ENCODE assay signal across 23 cellular contexts in genomic region chr5:98053170-98053569, GRCh38.
DNase-seq lines count a peak whose midpoint lies in the region; ATAC-seq, FAIRE-seq and TF ChIP-seq lines count a peak whose summit lies in the region.
"Had no signal": no experiment of that assay in that cellular context is flagged by ENCODE, and none has a peak within 500 bp of the region (broad histone marks: within the 10 kb centered on the region; RNA-seq: fewer than 3 reads in every experiment).

No MANE protein-coding gene starts in this region.

- no peak for DNase-seq in HepG2 (ENCODE audit: low spot score)
- DNase-seq in right lobe of liver: no peak
- DNase-seq in H54 (ENCODE audit: insufficient read length, low spot score): no peak
- no peak for DNase-seq in K562 (ENCODE audit: extremely low read depth in 1 of 4, low spot score in 3 of 4)
- no peak for DNase-seq in AG08396 (ENCODE audit: low spot score)
- DNase-seq in activated T-helper 2 cell treated with anti-CD3 and anti-CD28 coated beads, Interferon-gamma antibody, Interleukin-2, Interleukin-4, amounts not matched to agents 10 μg/mL and 5 μg/mL and 100 μg/mL, durations not matched to agents 14 hours and 24 hours and 36 hours (ENCODE audit: low spot score): no peak
- no peak for DNase-seq in iPS-NIHi11 (ENCODE audit: low spot score)
- DNase-seq: ACHN; AML-193; Caco-2; Calu3; CD4-positive, alpha-beta T cell; CD8-positive, alpha-beta T cell; DMS79 treated with DMSO at 0.1 percent for 48 hours; GF-D8 had no signal

- FAIRE-seq in HepG2 (lab: Jason Lieb, UNC): no peak
- FAIRE-seq in H54 (lab: Jason Lieb, UNC): peak; percentile 6
- FAIRE-seq in K562 (lab: Jason Lieb, UNC): no peak
- FAIRE-seq: D721Med, G401.6, GM12891, GM19239 had no signal

- CTCF ChIA-PET in HepG2 (lab: Yijun Ruan, JAX; ENCODE audit: low intra/inter-chr PET ratio, low total read pairs) (no interaction called here), K562 (lab: Yijun Ruan, JAX; ENCODE audit: low intra/inter-chr PET ratio) (no interaction called here)

- no peaks in the 10 kb centered on the region for H3K4me1 Mint-ChIP-seq in activated T-helper 2 cell treated with anti-CD3 and anti-CD28 coated beads, Interferon-gamma antibody, Interleukin-2, Interleukin-4, amounts not matched to agents 10 μg/mL and 5 μg/mL and 100 μg/mL, durations not matched to agents 14 hours and 24 hours and 36 hours (ENCODE audit: low read depth)
- H3K4me1 Mint-ChIP-seq: B cell had no signal

- TF ChIP-seq RAD21 in HepG2 (CRISPR knock-in tag; IDR thresholded peaks at IDR 0.05) (no peak), K562 (CRISPR knock-in tag; conservative IDR thresholded peaks at IDR 0.05 in 1 of 2, IDR thresholded peaks at IDR 0.05 in 1 of 2) (no peak)

- no peaks in the 10 kb centered on the region for H3K27me3 Mint-ChIP-seq in activated T-helper 2 cell treated with anti-CD3 and anti-CD28 coated beads, Interferon-gamma antibody, Interleukin-2, Interleukin-4, amounts not matched to agents 10 μg/mL and 5 μg/mL and 100 μg/mL, durations not matched to agents 14 hours and 24 hours and 36 hours (ENCODE audit: low read depth)
- H3K27me3 Mint-ChIP-seq: B cell; CD4-positive, alpha-beta T cell had no signal

- H3K36me3 Mint-ChIP-seq in activated T-helper 2 cell treated with anti-CD3 and anti-CD28 coated beads, Interferon-gamma antibody, Interleukin-2, Interleukin-4, amounts not matched to agents 10 μg/mL and 5 μg/mL and 100 μg/mL, durations not matched to agents 14 hours and 24 hours and 36 hours (ENCODE audit: low read depth): no peaks in the 10 kb centered on the region
- H3K36me3 Mint-ChIP-seq: CD8-positive, alpha-beta T cell had no signal

- in situ Hi-C loops in HepG2 (cut with HindIII; ENCODE audit: extremely low pct_ligation_motif_present, low pct_unique_long_range_greater_than_20kb) (no loop called here), K562 (cut with MboI) (no loop called here)

- no peaks in the 10 kb centered on the region for H3K9me1 ChIP-seq in K562 (ENCODE audit: control insufficient read depth, insufficient read depth, low read length)

- no peak for TF ChIP-seq EP300 in HepG2 (IDR thresholded peaks at IDR 0.05; ENCODE audit: low read depth in 2 of 2, low read length in 2 of 2)
- no peak for TF ChIP-seq EP300 in HepG2 (CRISPR knock-in tag; IDR thresholded peaks at IDR 0.05; ENCODE audit: borderline replicate concordance)
- no peak for TF ChIP-seq EP300 in K562 (IDR thresholded peaks at IDR 0.05; ENCODE audit: low read length)

- H4K20me1 ChIP-seq in HepG2 (ENCODE audit: insufficient read depth, low read length) (no peaks in the 10 kb centered on the region), K562 (replicated peaks; ENCODE audit: control insufficient read depth, insufficient read depth, low read length) (no peaks in the 10 kb centered on the region)
- H4K20me1 ChIP-seq: BLaER1 treated with 17β-estradiol and CSF1 and Interleukin-3, amounts not matched to agents 10 nM and 100 nM had no signal

- BruUV-seq in HepG2 (replicated peaks; lab: Mats Ljungman, UMichigan) (no TSS peak), K562 (replicated peaks; lab: Mats Ljungman, UMichigan) (no TSS peak)

- no peak overlapping the region for H3K4me3 Mint-ChIP-seq in activated T-helper 2 cell treated with anti-CD3 and anti-CD28 coated beads, Interferon-gamma antibody, Interleukin-2, Interleukin-4, amounts not matched to agents 10 μg/mL and 5 μg/mL and 100 μg/mL, durations not matched to agents 14 hours and 24 hours and 36 hours (ENCODE audit: low read depth)
- H3K4me3 Mint-ChIP-seq: B cell; CD4-positive, alpha-beta T cell; CD8-positive, alpha-beta T cell had no signal

- H3K4me2 ChIP-seq in HepG2 (ENCODE audit: low read depth, low read length): no peak overlapping the region
- no peak overlapping the region for H3K4me2 ChIP-seq in K562 (ENCODE audit: insufficient read depth, low read length)
- H3K4me2 ChIP-seq: BLaER1 treated with 17β-estradiol and CSF1 and Interleukin-3, amounts not matched to agents 10 nM and 100 nM had no signal

- H3K4me3 ChIP-seq in HepG2 (replicated peaks in 1 of 3; ENCODE audit: insufficient read depth in 1 of 3, low read depth in 2 of 3, low read length in 3 of 3) (no peak overlapping the region), right lobe of liver (no peak overlapping the region), K562 (no peak overlapping the region)
- H3K4me3 ChIP-seq: BLaER1 treated with 17β-estradiol and CSF1 and Interleukin-3, amounts not matched to agents 10 nM and 100 nM had no signal

- no peak for TF ChIP-seq POLR2A in HepG2 (IDR thresholded peaks at IDR 0.05; ENCODE audit: insufficient read depth in 1 of 2, low read depth in 2 of 2, low read length in 2 of 2)
- no peak for TF ChIP-seq POLR2A in right lobe of liver (IDR thresholded peaks at IDR 0.05)
- no peak for TF ChIP-seq POLR2A in H54 (IDR thresholded peaks at IDR 0.05; ENCODE audit: low read depth, low read length)
- no peak for TF ChIP-seq POLR2A in K562 (conservative IDR thresholded peaks at IDR 0.05)

- H3K4me1 ChIP-seq in HepG2 (ENCODE audit: insufficient read depth, low read length) (no peaks in the 10 kb centered on the region), right lobe of liver (no peaks in the 10 kb centered on the region), K562 (replicated peaks in 1 of 2; ENCODE audit: control insufficient read depth in 2 of 2, insufficient read depth in 2 of 2, low read length in 2 of 2) (no peaks in the 10 kb centered on the region)
- H3K4me1 ChIP-seq: BLaER1 treated with 17β-estradiol and CSF1 and Interleukin-3, amounts not matched to agents 10 nM and 100 nM had no signal

- intact Hi-C loops in HepG2 (cut with micrococcal nuclease; ENCODE audit: unreplicated experiment) (no loop called here), right lobe of liver (cut with DNase I) (no loop called here), K562 (cut with micrococcal nuclease) (no loop called here)
- intact Hi-C loops in activated T-helper 2 cell treated with anti-CD3 and anti-CD28 coated beads, Interferon-gamma antibody, Interleukin-2, Interleukin-4, amounts not matched to agents 10 μg/mL and 5 μg/mL and 100 μg/mL, durations not matched to agents 14 hours and 24 hours and 36 hours (cut with micrococcal nuclease): no loop called here

- H3K27me3 ChIP-seq in HepG2 (ENCODE audit: control insufficient read depth in 1 of 2, insufficient read depth in 2 of 2, low read length in 2 of 2): no peaks in the 10 kb centered on the region
- H3K27me3 ChIP-seq in right lobe of liver: no peaks in the 10 kb centered on the region
- H3K27me3 ChIP-seq in K562 (ENCODE audit: control insufficient read depth in 2 of 2, insufficient read depth in 2 of 2, low read length in 2 of 2): no peaks in the 10 kb centered on the region
- H3K27me3 ChIP-seq: BLaER1 treated with 17β-estradiol and CSF1 and Interleukin-3, amounts not matched to agents 10 nM and 100 nM had no signal

- POLR2A ChIA-PET in HepG2 (lab: Yijun Ruan, JAX) (no interaction called here), K562 (lab: Yijun Ruan, JAX) (no interaction called here)

- no peak overlapping the region for H3K27ac Mint-ChIP-seq in activated T-helper 2 cell treated with anti-CD3 and anti-CD28 coated beads, Interferon-gamma antibody, Interleukin-2, Interleukin-4, amounts not matched to agents 10 μg/mL and 5 μg/mL and 100 μg/mL, durations not matched to agents 14 hours and 24 hours and 36 hours
- H3K27ac Mint-ChIP-seq: B cell; CD4-positive, alpha-beta T cell; CD8-positive, alpha-beta T cell had no signal

- no peak overlapping the region for H3K9ac ChIP-seq in HepG2 (ENCODE audit: insufficient read depth, low read depth, low read length)
- no peak overlapping the region for H3K9ac ChIP-seq in K562 (ENCODE audit: insufficient read depth in 1 of 2, low read depth in 2 of 2, low read length in 2 of 2)
- H3K9ac ChIP-seq: BLaER1 treated with 17β-estradiol and CSF1 and Interleukin-3, amounts not matched to agents 10 nM and 100 nM had no signal

- no peak for ATAC-seq in HepG2
- ATAC-seq in right lobe of liver: no peak
- no peak for ATAC-seq in K562
- ATAC-seq: CD8-positive, alpha-beta T cell had no signal

- H3K9me3 ChIP-seq in HepG2 (ENCODE audit: low read length): peaks cover 18% of the 10 kb centered on the region
- no peaks in the 10 kb centered on the region for H3K9me3 ChIP-seq in right lobe of liver
- H3K9me3 ChIP-seq in K562 (replicated peaks; ENCODE audit: control insufficient read depth, insufficient read depth, low read depth, low read length): no peaks in the 10 kb centered on the region

- no peak overlapping the region for H3K27ac ChIP-seq in HepG2 (ENCODE audit: extremely low read length, insufficient read depth, low read length)
- no peak overlapping the region for H3K27ac ChIP-seq in right lobe of liver
- H3K27ac ChIP-seq in K562 (ENCODE audit: extremely low read depth, low read depth, low read length): no peak overlapping the region
- H3K27ac ChIP-seq: 22Rv1; BLaER1 treated with 17β-estradiol and CSF1 and Interleukin-3, amounts not matched to agents 10 nM and 100 nM; C4-2B had no signal

- no peaks in the 10 kb centered on the region for H3K9me3 Mint-ChIP-seq in activated T-helper 2 cell treated with anti-CD3 and anti-CD28 coated beads, Interferon-gamma antibody, Interleukin-2, Interleukin-4, amounts not matched to agents 10 μg/mL and 5 μg/mL and 100 μg/mL, durations not matched to agents 14 hours and 24 hours and 36 hours
- H3K9me3 Mint-ChIP-seq: CD4-positive, alpha-beta T cell; CD8-positive, alpha-beta T cell had no signal

- TF ChIP-seq CTCF in HepG2 (CRISPR knock-in tag; IDR thresholded peaks at IDR 0.05): no peak
- no peak for TF ChIP-seq CTCF in right lobe of liver (IDR thresholded peaks at IDR 0.05)
- TF ChIP-seq CTCF in K562 (IDR thresholded peaks at IDR 0.05 in 2 of 3, conservative IDR thresholded peaks at IDR 0.05 in 1 of 3; ENCODE audit: insufficient read depth in 2 of 3, low read depth in 1 of 3, low read length in 3 of 3): no peak

- 1% methylated on average over 2 of the region's 2 CpGs for WGBS in HepG2 (ENCODE audit: low lambda C conversion rate)
- WGBS in right lobe of liver (ENCODE audit: insufficient coverage, low coverage, low lambda C conversion rate, missing lambda C conversion rate): 32% methylated on average over 2 of the region's 2 CpGs
- 0% methylated on average over 2 of the region's 2 CpGs for WGBS in K562 (ENCODE audit: insufficient coverage, low coverage, missing lambda C conversion rate)

- H3K36me3 ChIP-seq in HepG2 (replicated peaks in 1 of 2; ENCODE audit: control insufficient read depth in 1 of 2, insufficient read depth in 2 of 2, low read length in 2 of 2) (no peaks in the 10 kb centered on the region), right lobe of liver (no peaks in the 10 kb centered on the region), K562 (ENCODE audit: control insufficient read depth, insufficient read depth, low read length) (no peaks in the 10 kb centered on the region)
- H3K36me3 ChIP-seq: BLaER1 treated with 17β-estradiol and CSF1 and Interleukin-3, amounts not matched to agents 10 nM and 100 nM had no signal

- no peaks in the 10 kb centered on the region for H3K79me2 ChIP-seq in HepG2 (ENCODE audit: insufficient read depth, low read length)
- no peaks in the 10 kb centered on the region for H3K79me2 ChIP-seq in K562 (ENCODE audit: control insufficient read depth, insufficient read depth, low read length)

- H2AFZ ChIP-seq in HepG2 (ENCODE audit: low read length) (no peak overlapping the region), K562 (ENCODE audit: low read depth, low read length) (no peak overlapping the region)

TF ChIP-seq in HepG2, 621 proteins besides CTCF, POLR2A, EP300 and RAD21 (continues in another document):
- no peak for TF ChIP-seq ZFP1 (CRISPR knock-in tag; IDR thresholded peaks at IDR 0.05)

Comparison
In these comparisons a context has a peak if more than half of its experiments do, and no peak if none do; other contexts are left out.
1. Of the 241 proteins assayed by ChIP-seq in both HepG2 and K562: peak only in HepG2: none; only in K562: MAFG; in both: MAFF and MAFK; in neither: 238.